1 cellular context compared by ENCODE assay signal in the genomic region with DNA sequence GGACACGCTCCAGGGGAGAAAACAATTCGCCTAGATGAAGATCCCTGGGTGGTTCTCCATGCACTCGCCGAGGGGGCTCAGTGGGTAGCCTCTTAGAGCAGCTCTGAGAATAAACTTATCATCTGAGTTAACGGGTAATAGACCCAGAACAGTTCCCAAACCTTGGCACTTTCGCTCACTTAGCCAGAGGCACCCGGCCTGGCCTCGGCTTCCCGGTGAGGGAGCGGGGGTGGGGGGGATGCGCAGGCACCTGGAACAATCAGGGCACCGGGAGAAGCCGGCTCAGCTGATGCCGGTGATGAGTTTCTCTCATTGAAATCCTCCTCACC.
A peak's percentile ranks its signal among the peaks of the same experiment; 100 is the strongest.
TF ChIP-seq lines count a peak whose summit lies in the region.

No MANE protein-coding gene starts in this region.

TF ChIP-seq in H1, 55 proteins besides CTCF, POLR2A, EP300 and RAD21:
- peak; percentile 55; the same call in 1 of the 2 replicates for TF ChIP-seq KDM1A (IDR thresholded peaks at IDR 0.05; ENCODE audit: borderline replicate concordance, low read length)
- no peak for TF ChIP-seq SIN3A (conservative IDR thresholded peaks at IDR 0.05 in 1 of 2, IDR thresholded peaks at IDR 0.05 in 1 of 2; ENCODE audit: low read depth in 1 of 2, low read length in 2 of 2)
